8 cellular contexts compared by ENCODE assay signal in genomic region chr21:8377093-8377841, GRCh38.
DNase-seq lines count a peak whose midpoint lies in the region; ATAC-seq and TF ChIP-seq lines count a peak whose summit lies in the region.
"Not testable (repeated sequence)": the region's sequence is repeated elsewhere in the genome, so short reads cannot be mapped to it uniquely, and the experiment has no call there.

No MANE protein-coding gene starts in this region.

- H3K36me3 ChIP-seq in GM23338 (ENCODE audit: insufficient read depth), result not testable (repeated sequence)

- not testable (repeated sequence) for H3K27me3 Mint-ChIP-seq in GM23338 (ENCODE audit: insufficient read depth, low read depth, poor library complexity); activated T-helper 17 cell treated with anti-CD3 and anti-CD28 coated beads, Interleukin-2, amount 50 U/mL, for 72 hours

- not testable (repeated sequence) for H4K20me1 ChIP-seq in GM23338 (replicated peaks; ENCODE audit: insufficient read depth)

- not testable (repeated sequence) for H3K27ac ChIP-seq in GM23338 (ENCODE audit: low read depth)

- not testable (repeated sequence) for H3K9me3 Mint-ChIP-seq in GM23338; activated T-helper 17 cell treated with anti-CD3 and anti-CD28 coated beads, Interleukin-2, amount 50 U/mL, for 72 hours; stimulated activated effector memory CD8-positive, alpha-beta T cell treated with anti-CD3 and anti-CD28 coated beads, Interleukin-12 subunit alpha, Interleukin-12 subunit beta, amount 100 ng/mL, for 72 hours

- not testable (repeated sequence) for DNase-seq in GM23338 (ENCODE audit: low spot score); left colon; stimulated activated effector memory CD8-positive, alpha-beta T cell treated with anti-CD3 and anti-CD28 coated beads, Interleukin-12 subunit alpha, Interleukin-12 subunit beta, amount 100 ng/mL, for 72 hours (ENCODE audit: low spot score in 2 of 2)

- H3K9me2 ChIP-seq in GM23338 (ENCODE audit: insufficient read depth), result not testable (repeated sequence)

- H2AFZ ChIP-seq in GM23338, result not testable (repeated sequence)

- H3K4me1 Mint-ChIP-seq in GM23338; activated T-helper 17 cell treated with anti-CD3 and anti-CD28 coated beads, Interleukin-2, amount 50 U/mL, for 72 hours; stimulated activated effector memory CD8-positive, alpha-beta T cell treated with anti-CD3 and anti-CD28 coated beads, Interleukin-12 subunit alpha, Interleukin-12 subunit beta, amount 100 ng/mL, for 72 hours: not testable (repeated sequence)

- H3F3A ChIP-seq in GM23338 (replicated peaks; ENCODE audit: low read depth), result not testable (repeated sequence)

- not testable (repeated sequence) for H3K4me3 ChIP-seq in GM23338

- ATAC-seq in GM18499 (IDR thresholded peaks at IDR 0.05; ENCODE audit: insufficient read depth, unreplicated experiment) (peak; percentile 48), GM19463 (IDR thresholded peaks at IDR 0.05; ENCODE audit: unreplicated experiment) (peak; percentile 65), GM23338 (peak; percentile 82), HG03045 (IDR thresholded peaks at IDR 0.05; ENCODE audit: unreplicated experiment) (peak; percentile 65), HG03565 (IDR thresholded peaks at IDR 0.05; ENCODE audit: unreplicated experiment) (peak; percentile 52), left colon (peak; percentile 80)
- peak; percentile 65 for ATAC-seq in activated T-helper 17 cell treated with anti-CD3 and anti-CD28 coated beads, Interleukin-2, amount 50 U/mL, for 72 hours (replicated peaks)
- ATAC-seq in stimulated activated effector memory CD8-positive, alpha-beta T cell treated with anti-CD3 and anti-CD28 coated beads, Interleukin-12 subunit alpha, Interleukin-12 subunit beta, amount 100 ng/mL, for 72 hours, result peak; percentile 70

- intact Hi-C loops in left colon (cut with DNase I, micrococcal nuclease), result not testable (repeated sequence)

- not testable (repeated sequence) for TF ChIP-seq CTCF in GM23338 (conservative IDR thresholded peaks at IDR 0.05; ENCODE audit: low read depth in 2 of 2)

- H3K36me3 Mint-ChIP-seq in GM23338 (ENCODE audit: low read depth); activated T-helper 17 cell treated with anti-CD3 and anti-CD28 coated beads, Interleukin-2, amount 50 U/mL, for 72 hours (ENCODE audit: low read depth); stimulated activated effector memory CD8-positive, alpha-beta T cell treated with anti-CD3 and anti-CD28 coated beads, Interleukin-12 subunit alpha, Interleukin-12 subunit beta, amount 100 ng/mL, for 72 hours: not testable (repeated sequence)

- H3K4me1 ChIP-seq in GM23338 (ENCODE audit: insufficient read depth), result not testable (repeated sequence)

- not testable (repeated sequence) for H3K4me3 Mint-ChIP-seq in GM23338; activated T-helper 17 cell treated with anti-CD3 and anti-CD28 coated beads, Interleukin-2, amount 50 U/mL, for 72 hours; stimulated activated effector memory CD8-positive, alpha-beta T cell treated with anti-CD3 and anti-CD28 coated beads, Interleukin-12 subunit alpha, Interleukin-12 subunit beta, amount 100 ng/mL, for 72 hours

- not testable (repeated sequence) for H3K27me3 ChIP-seq in GM23338 (ENCODE audit: insufficient read depth)

- not testable (repeated sequence) for H3K79me2 ChIP-seq in GM23338 (replicated peaks; ENCODE audit: insufficient read depth)

- not testable (repeated sequence) for H3K4me2 ChIP-seq in GM23338

- H3K27ac Mint-ChIP-seq in GM23338; activated T-helper 17 cell treated with anti-CD3 and anti-CD28 coated beads, Interleukin-2, amount 50 U/mL, for 72 hours; stimulated activated effector memory CD8-positive, alpha-beta T cell treated with anti-CD3 and anti-CD28 coated beads, Interleukin-12 subunit alpha, Interleukin-12 subunit beta, amount 100 ng/mL, for 72 hours: not testable (repeated sequence)
